8 cellular contexts compared by ENCODE assay signal in the genomic region with DNA sequence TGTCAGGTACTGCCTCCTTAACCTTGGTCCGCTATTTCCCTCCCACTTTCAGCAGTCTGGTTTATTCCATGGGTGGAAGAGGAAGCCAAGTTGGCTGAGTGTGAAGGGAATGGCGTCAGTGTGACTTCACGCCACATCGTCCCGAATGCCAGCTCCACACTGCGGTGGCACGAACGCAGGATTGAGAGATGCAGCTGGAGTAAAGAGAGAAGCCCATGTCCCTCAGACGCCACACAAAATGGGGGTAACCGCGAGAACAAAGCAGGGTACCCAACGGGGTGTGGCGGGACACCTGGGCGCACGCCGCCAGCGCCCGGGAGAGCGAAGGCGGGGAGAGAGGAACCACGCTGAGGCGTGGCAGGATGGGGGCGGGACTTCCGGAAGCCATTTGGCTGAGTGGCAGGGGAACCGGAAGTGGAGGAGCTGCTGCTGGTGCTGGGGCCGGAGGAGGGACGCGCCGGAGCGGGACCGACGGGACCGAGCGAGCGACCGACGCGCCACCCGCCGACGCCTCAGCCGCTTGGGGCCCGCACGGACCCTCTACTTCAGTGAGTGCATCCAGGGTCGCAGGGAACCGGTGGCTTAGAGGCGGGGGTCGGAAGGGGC.
DNase-seq lines count a peak whose midpoint lies in the region; ATAC-seq lines count a peak whose summit lies in the region.

TSS of gene PAFAH1B2 (plus strand) at position 417 of the 606 bp plus-strand sequence. CDS start 8,161 bp downstream, outside the sequence.

- H3K9ac ChIP-seq in BLaER1 treated with 17β-estradiol and CSF1 and Interleukin-3, amounts not matched to agents 10 nM and 100 nM: peak within 1 kb of the TSS; percentile 85 to 94 (median 93)

- H3K36me3 ChIP-seq in BLaER1 treated with 17β-estradiol and CSF1 and Interleukin-3, amounts not matched to agents 10 nM and 100 nM: peaks cover 29 to 37% (median 34%) of the 10 kb centered on the region in 11 experiments

- peak within 1 kb of the TSS; percentile 72 to 98 (median 91) for H3K4me3 ChIP-seq in BLaER1 treated with 17β-estradiol and CSF1 and Interleukin-3, amounts not matched to agents 10 nM and 100 nM

- peak; percentile 98 to 100 for DNase-seq in NCI-H526 (lab: John Stamatoyannopoulos, UW)
- peak; percentile 98 for DNase-seq in activated CD4-positive, alpha-beta T cell treated with anti-CD3 and anti-CD28 coated beads for 48 hours
- DNase-seq in kidney tubule cell (ENCODE audit: low spot score): peak; percentile 94
- peak; percentile 81 to 94 for DNase-seq in stimulated activated CD4-positive, alpha-beta T cell treated with anti-CD3 and anti-CD28 coated beads, Interleukin-1b, Interleukin-23, amount 100 ng/mL, for 1 hour (ENCODE audit: low read depth in 2 of 2)

- ATAC-seq in GM19328 (IDR thresholded peaks at IDR 0.05; ENCODE audit: unreplicated experiment) (peak; percentile 93), HG03469 (IDR thresholded peaks at IDR 0.05; ENCODE audit: unreplicated experiment) (peak; percentile 89)

- peaks cover 42 to 46% (median 45%) of the 10 kb centered on the region in 11 experiments for H4K20me1 ChIP-seq in BLaER1 treated with 17β-estradiol and CSF1 and Interleukin-3, amounts not matched to agents 10 nM and 100 nM

- H3K4me2 ChIP-seq in BLaER1 treated with 17β-estradiol and CSF1 and Interleukin-3, amounts not matched to agents 10 nM and 100 nM: peak within 1 kb of the TSS; percentile 82 to 99 (median 89)

- peak within 1 kb of the TSS; percentile 62 to 95 (median 90) for H3K27ac ChIP-seq in BLaER1 treated with 17β-estradiol and CSF1 and Interleukin-3, amounts not matched to agents 10 nM and 100 nM
- H3K27ac ChIP-seq in cingulate gyrus (ENCODE audit: low read depth, low read length): peak within 1 kb of the TSS; percentile 93

- no peaks in the 10 kb centered on the region for H3K9me3 ChIP-seq in BLaER1 treated with 17β-estradiol and CSF1 and Interleukin-3, amounts not matched to agents 10 nM and 100 nM (replicated peaks in 1 of 11)

- H3K27me3 ChIP-seq in BLaER1 treated with 17β-estradiol and CSF1 and Interleukin-3, amounts not matched to agents 10 nM and 100 nM: no peaks in the 10 kb centered on the region

- peaks cover 25 to 45% (median 32%) of the 10 kb centered on the region in 10 experiments for H3K4me1 ChIP-seq in BLaER1 treated with 17β-estradiol and CSF1 and Interleukin-3, amounts not matched to agents 10 nM and 100 nM

Comparison
In these comparisons a context has a peak if more than half of its experiments do, and no peak if none do; other contexts are left out.
1. Peak in every context shown above with its lines: DNase-seq, ATAC-seq, H3K4me3 ChIP-seq and H3K27ac ChIP-seq.